Comparison of ENCODE assay signal across 35 cellular contexts in genomic region chr1:217096200-217096599, GRCh38.
"Had no signal": no experiment of that assay in that cellular context is flagged by ENCODE, and none has a peak within 500 bp of the region (broad histone marks: within the 10 kb centered on the region; RNA-seq: fewer than 3 reads in every experiment).

No MANE protein-coding gene starts in this region.

- H3K4me3 Mint-ChIP-seq: activated CD4-positive, alpha-beta memory T cell treated with anti-CD3 and anti-CD28 coated beads, Interleukin-2, amount 10 ng/mL, durations not matched to agents 7 days and 5 days; activated CD8-positive, alpha-beta memory T cell treated with anti-CD3 and anti-CD28 coated beads, Interleukin-2, amount 10 ng/mL, durations not matched to agents 7 days and 5 days; activated naive CD4-positive, alpha-beta T cell treated with anti-CD3 and anti-CD28 coated beads, Interleukin-2, amount 50 U/mL, for 24 hours; activated naive CD8-positive, alpha-beta T cell treated with anti-CD3 and anti-CD28 coated beads, Interleukin-2, amount 10 ng/mL, durations not matched to agents 7 days and 5 days; activated T-cell treated with anti-CD3 and anti-CD28 coated beads, Interleukin-2, amount 50 U/mL, for 72 hours; activated T-helper 17 cell treated with anti-CD3 and anti-CD28 coated beads, Interleukin-2, amount 50 U/mL, for 72 hours had no signal

- H3K36me3 ChIP-seq: ascending aorta, breast epithelium, Peyer's patch, WERI-Rb-1 had no signal

- H3K27me3 Mint-ChIP-seq: activated CD8-positive, alpha-beta memory T cell treated with anti-CD3 and anti-CD28 coated beads, Interleukin-2, amount 10 ng/mL, durations not matched to agents 7 days and 5 days; activated naive CD8-positive, alpha-beta T cell treated with anti-CD3 and anti-CD28 coated beads, Interleukin-2, amount 10 ng/mL, durations not matched to agents 7 days and 5 days had no signal

- H3K36me3 Mint-ChIP-seq: activated CD8-positive, alpha-beta memory T cell treated with anti-CD3 and anti-CD28 coated beads, Interleukin-2, amount 10 ng/mL, durations not matched to agents 7 days and 5 days; activated naive CD8-positive, alpha-beta T cell treated with anti-CD3 and anti-CD28 coated beads, Interleukin-2, amount 10 ng/mL, durations not matched to agents 7 days and 5 days had no signal

- H3K27ac ChIP-seq: ascending aorta, breast epithelium, Peyer's patch, WERI-Rb-1 had no signal

- H3K27ac Mint-ChIP-seq: activated CD4-positive, alpha-beta memory T cell treated with anti-CD3 and anti-CD28 coated beads, Interleukin-2, amount 10 ng/mL, durations not matched to agents 7 days and 5 days; activated CD8-positive, alpha-beta memory T cell treated with anti-CD3 and anti-CD28 coated beads, Interleukin-2, amount 10 ng/mL, durations not matched to agents 7 days and 5 days; activated naive CD4-positive, alpha-beta T cell treated with anti-CD3 and anti-CD28 coated beads, Interleukin-2, amount 50 U/mL, for 24 hours; activated naive CD8-positive, alpha-beta T cell treated with anti-CD3 and anti-CD28 coated beads, Interleukin-2, amount 10 ng/mL, durations not matched to agents 7 days and 5 days; activated T-cell treated with anti-CD3 and anti-CD28 coated beads, Interleukin-2, amount 50 U/mL, for 72 hours; activated T-helper 17 cell treated with anti-CD3 and anti-CD28 coated beads, Interleukin-2, amount 50 U/mL, for 72 hours had no signal

- ATAC-seq: activated CD8-positive, alpha-beta memory T cell treated with anti-CD3 and anti-CD28 coated beads, Interleukin-2, amount 10 ng/mL, durations not matched to agents 7 days and 5 days; activated T-cell treated with anti-CD3 and anti-CD28 coated beads, Interleukin-2, amount 50 U/mL, for 72 hours; activated T-helper 17 cell treated with anti-CD3 and anti-CD28 coated beads, Interleukin-2, amount 50 U/mL, for 72 hours; PC-3 had no signal

- H3K4me1 ChIP-seq: ascending aorta, breast epithelium had no signal

- H3K4me1 Mint-ChIP-seq: activated CD4-positive, alpha-beta memory T cell treated with anti-CD3 and anti-CD28 coated beads, Interleukin-2, amount 10 ng/mL, durations not matched to agents 7 days and 5 days; activated CD8-positive, alpha-beta memory T cell treated with anti-CD3 and anti-CD28 coated beads, Interleukin-2, amount 10 ng/mL, durations not matched to agents 7 days and 5 days; activated naive CD4-positive, alpha-beta T cell treated with anti-CD3 and anti-CD28 coated beads, Interleukin-2, amount 50 U/mL, for 24 hours; activated naive CD8-positive, alpha-beta T cell treated with anti-CD3 and anti-CD28 coated beads, Interleukin-2, amount 10 ng/mL, durations not matched to agents 7 days and 5 days; activated T-helper 17 cell treated with anti-CD3 and anti-CD28 coated beads, Interleukin-2, amount 50 U/mL, for 72 hours had no signal

- H3K27me3 ChIP-seq: ascending aorta, breast epithelium, Peyer's patch had no signal

- H3K4me3 ChIP-seq: ascending aorta, breast epithelium, Peyer's patch had no signal

- DNase-seq: activated CD4-positive, alpha-beta memory T cell treated with anti-CD3 and anti-CD28 coated beads, Interleukin-2, amount 10 ng/mL, durations not matched to agents 7 days and 5 days; activated CD4-positive, alpha-beta T cell treated with anti-CD3 and anti-CD28 coated beads for 1 hour; activated CD4-positive, alpha-beta T cell treated with anti-CD3 and anti-CD28 coated beads for 48 hours; activated CD4-positive, CD25-positive, alpha-beta regulatory T cell; activated CD8-positive, alpha-beta memory T cell treated with anti-CD3 and anti-CD28 coated beads for 24 hours; activated CD8-positive, alpha-beta memory T cell treated with anti-CD3 and anti-CD28 coated beads, Interleukin-2, amount 10 ng/mL, durations not matched to agents 7 days and 5 days; activated CD8-positive, alpha-beta memory T cell treated with anti-CD3 and anti-CD28 coated beads, Interleukin-2, amount 50 U/mL, for 48 hours; activated effector memory CD4-positive, alpha-beta T cell treated with anti-CD3 and anti-CD28 coated beads, Interleukin-2, amount 50 U/mL, for 16 hours; activated naive CD4-positive, alpha-beta T cell; activated naive CD8-positive, alpha-beta T cell treated with anti-CD3 and anti-CD28 coated beads, Interleukin-2, amount 10 ng/mL, durations not matched to agents 7 days and 5 days; activated T-cell treated with anti-CD3 and anti-CD28 coated beads, Interleukin-2, amount 50 U/mL, for 72 hours; amygdala; caudate nucleus; cerebellar nuclear complex; Karpas-422; NCI-H1105 treated with DMSO at 0.1 percent for 48 hours; NCI-H1436; NCI-H1694; NCI-H1930; NCI-H2081 treated with DMSO at 0.1 percent for 48 hours; NCI-H345; NCI-H524 treated with DMSO at 0.1 percent for 48 hours; NK-92 treated with Interleukin-12 subunit alpha and Interleukin-12 subunit beta, amount 100 ng/mL, for 24 hours; PC-3; Peyer's patch; RPMI8226; SW 1271; T-helper 1 cell; T-helper 2 cell; T-helper 9 cell; WERI-Rb-1 had no signal

- H3K9me3 Mint-ChIP-seq: activated CD4-positive, alpha-beta memory T cell treated with anti-CD3 and anti-CD28 coated beads, Interleukin-2, amount 10 ng/mL, durations not matched to agents 7 days and 5 days; activated naive CD8-positive, alpha-beta T cell treated with anti-CD3 and anti-CD28 coated beads, Interleukin-2, amount 10 ng/mL, durations not matched to agents 7 days and 5 days had no signal

- H3K9me3 ChIP-seq: ascending aorta, breast epithelium, Peyer's patch had no signal
